ENCODE assay signal across 9 cellular contexts in the genomic region with DNA sequence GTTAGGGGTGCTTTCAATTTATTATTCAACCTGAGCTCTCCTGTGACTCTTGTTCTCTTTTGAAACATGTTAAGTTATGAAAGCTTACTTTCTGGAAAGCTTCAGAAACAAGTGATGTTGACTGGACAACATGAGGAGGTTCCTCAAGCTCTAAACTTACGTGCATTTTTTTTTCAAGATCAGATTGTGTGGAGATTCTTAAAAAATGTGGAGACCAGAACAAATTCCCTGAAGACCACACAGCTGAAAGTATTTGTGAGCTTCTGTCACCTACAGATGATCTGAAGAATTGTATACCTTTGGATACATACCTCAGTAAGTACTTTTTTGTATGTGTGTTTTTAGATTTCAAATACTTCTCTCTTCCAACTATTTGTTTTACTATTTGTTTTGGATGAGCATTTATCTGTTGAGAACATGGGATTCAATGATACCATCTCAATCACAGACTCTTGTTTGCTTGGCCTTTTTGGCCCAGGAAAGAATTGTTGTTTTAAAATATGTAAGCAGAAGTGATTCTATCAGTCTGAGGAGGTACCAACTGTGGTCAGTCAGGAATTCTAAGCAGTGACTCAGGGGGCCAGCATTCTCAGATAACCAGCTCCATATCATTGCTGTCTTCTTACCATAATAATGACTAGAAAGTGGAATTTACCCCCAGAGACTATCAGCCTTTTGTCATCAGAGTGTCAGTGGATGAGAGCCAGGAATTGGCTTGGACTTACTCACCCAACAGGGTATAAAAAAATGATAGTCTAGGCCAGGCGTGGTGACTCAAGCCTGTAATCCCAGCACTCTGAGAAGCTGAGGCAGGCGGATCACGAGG. TPM values are rescaled to one million over a fixed set of nuclear protein-coding genes. Genes with fewer than 3 reads are reported as not detected.
DNase-seq lines count a peak whose midpoint lies in the region; ATAC-seq and TF ChIP-seq lines count a peak whose summit lies in the region.
"Had no signal": no experiment of that assay in that cellular context is flagged by ENCODE, and none has a peak within 500 bp of the region (broad histone marks: within the 10 kb centered on the region; RNA-seq: fewer than 3 reads in every experiment).

No MANE protein-coding gene starts in this region.

- TF ChIP-seq CTCF in fibroblast of mammary gland (conservative IDR thresholded peaks at IDR 0.05; ENCODE audit: control insufficient read depth, insufficient read depth, low read depth, low read length): no peak

- no peak for ATAC-seq in GM18868 (IDR thresholded peaks at IDR 0.05; ENCODE audit: unreplicated experiment)

- no peak overlapping the region for H3K4me3 ChIP-seq in fibroblast of mammary gland (ENCODE audit: control insufficient read depth, low read depth, low read length)

- DNase-seq in ELF-1 (ENCODE audit: low read depth, low spot score): peak; percentile 65
- peak; percentile 91 for DNase-seq in RKO (ENCODE audit: low spot score)
- DNase-seq in fibroblast of mammary gland (ENCODE audit: low read depth): peak; percentile 98
- DNase-seq in pulmonary artery endothelial cell (ENCODE audit: low read depth, low spot score): peak; percentile 74
- no peak for DNase-seq in COLO668 (lab: John Stamatoyannopoulos, UW; ENCODE audit: unreplicated experiment)
- DNase-seq in middle frontal gyrus (ENCODE audit: extremely low spot score, low spot score): no peak
- DNase-seq in activated CD4-positive, alpha-beta T cell treated with anti-CD3 and anti-CD28 coated beads for 1 hour: no peak
- DNase-seq: NCI-H1436 treated with DMSO at 0.1 percent for 48 hours had no signal

RNA-seq across cellular contexts. Expression of a gene that starts 34.4 kb away (rescaled TPM):
- 36.2 and 40.3 TPM in 2 replicates for total RNA-seq in pulmonary artery endothelial cell

Comparison
In these comparisons a context has a peak if more than half of its experiments do, and no peak if none do; other contexts are left out.
1. DNase-seq: peak in ELF-1 (single experiment), RKO (single experiment), fibroblast of mammary gland (single experiment) and pulmonary artery endothelial cell (single experiment); none in COLO668 (single experiment), middle frontal gyrus (single experiment) and activated CD4-positive, alpha-beta T cell treated with anti-CD3 and anti-CD28 coated beads for 1 hour (single experiment).